9 cellular contexts compared by ENCODE assay signal in the genomic region with DNA sequence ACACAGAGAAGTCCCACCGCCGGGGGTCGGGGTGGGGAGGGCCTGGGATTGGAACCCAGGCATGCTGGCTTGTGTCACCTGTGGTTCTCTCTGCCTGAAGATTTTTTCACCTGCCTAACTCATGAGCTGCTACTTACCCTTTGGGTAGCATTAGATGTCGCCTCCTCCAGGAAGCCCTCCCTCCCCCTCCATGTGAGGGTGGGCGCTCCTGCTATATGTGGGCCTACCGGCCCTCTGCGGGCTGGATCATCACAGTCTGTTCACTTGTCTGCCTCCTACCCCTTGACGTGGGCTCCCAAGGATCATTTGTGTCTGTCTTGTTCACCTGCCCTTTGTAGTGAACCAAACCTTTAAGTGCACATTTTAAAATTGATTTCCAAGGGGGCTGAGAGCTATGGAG.
DNase-seq lines count a peak whose midpoint lies in the region; ATAC-seq and TF ChIP-seq lines count a peak whose summit lies in the region.
"Had no signal": no experiment of that assay in that cellular context is flagged by ENCODE, and none has a peak within 500 bp of the region (broad histone marks: within the 10 kb centered on the region; RNA-seq: fewer than 3 reads in every experiment).

No MANE protein-coding gene starts in this region.

- WGBS in GM23248 (ENCODE audit: low coverage in 1 of 2, low lambda C conversion rate in 2 of 2, missing lambda C conversion rate in 2 of 2), 2 experiments: 40 to 65% methylated on average over 4 to 8 of the region's 8 CpGs

- H3K27ac ChIP-seq in GM23248: no peak overlapping the region
- H3K27ac ChIP-seq in OCI-LY7 (ENCODE audit: low read depth, low read length, poor library complexity, severe bottlenecking): no peak overlapping the region
- H3K27ac ChIP-seq in dorsolateral prefrontal cortex: peak overlapping the region in 3 of 59 donors; percentile 82 to 89 (median 85)
- H3K27ac ChIP-seq: epithelial cell of prostate had no signal

- H3K9me3 ChIP-seq in GM23248 (ENCODE audit: low read depth): no peaks in the 10 kb centered on the region
- no peaks in the 10 kb centered on the region for H3K9me3 ChIP-seq in OCI-LY7 (ENCODE audit: low read length)
- no peaks in the 10 kb centered on the region for H3K9me3 ChIP-seq in neuron (ENCODE audit: low read length)

- peaks cover 7% of the 10 kb centered on the region for H3F3A ChIP-seq in GM23248 (ENCODE audit: insufficient read depth)

- ATAC-seq in HG03521 (IDR thresholded peaks at IDR 0.05; ENCODE audit: unreplicated experiment): no peak

- H3K9me2 ChIP-seq in GM23248 (ENCODE audit: insufficient read depth) (no peaks in the 10 kb centered on the region), OCI-LY7 (ENCODE audit: insufficient read depth, low read length) (no peaks in the 10 kb centered on the region)

- TF ChIP-seq CTCF in OCI-LY7 (conservative IDR thresholded peaks at IDR 0.05; ENCODE audit: low read length) (no peak), dorsolateral prefrontal cortex (IDR thresholded peaks at IDR 0.05 in 54 of 56, conservative IDR thresholded peaks at IDR 0.05 in 2 of 56; ENCODE audit: low read depth in 1 of 56, partially characterized antibody in 56 of 56) (no peak)

- peak overlapping the region; percentile 90; the same call in 1 of the 2 replicates for H2AFZ ChIP-seq in GM23248
- H2AFZ ChIP-seq in OCI-LY7 (ENCODE audit: low read length): peak overlapping the region; percentile 50; the same call in 1 of the 2 replicates
- peak overlapping the region; percentile 89 for H2AFZ ChIP-seq in neuron (ENCODE audit: low read depth, low read length)

- H3K27me3 ChIP-seq in GM23248 (replicated peaks; ENCODE audit: insufficient read depth): no peaks in the 10 kb centered on the region
- H3K27me3 ChIP-seq in dorsolateral prefrontal cortex: no peaks in the 10 kb centered on the region
- H3K27me3 ChIP-seq in neuron (ENCODE audit: insufficient read depth, low read length): peaks cover 9% of the 10 kb centered on the region

- H3K79me2 ChIP-seq in GM23248 (ENCODE audit: insufficient read depth): no peaks in the 10 kb centered on the region
- H3K79me2 ChIP-seq in OCI-LY7 (ENCODE audit: insufficient read depth, low read depth, low read length): no peaks in the 10 kb centered on the region

- no TSS peak for BruUV-seq in OCI-LY7 (replicated peaks; lab: Mats Ljungman, UMichigan)

- POLR2A ChIA-PET in OCI-LY7 (lab: Charles Lee): no interaction called here

- peak overlapping the region; percentile 74; the same call in 1 of the 2 replicates for H3K4me3 ChIP-seq in GM23248
- peak overlapping the region; percentile 61 for H3K4me3 ChIP-seq in OCI-LY7 (ENCODE audit: low read depth, low read length, poor library complexity, severe bottlenecking)
- peak overlapping the region in 52 of 59 donors; percentile 50 to 93 (median 76) for H3K4me3 ChIP-seq in dorsolateral prefrontal cortex
- H3K4me3 ChIP-seq in neuron (ENCODE audit: low read length): peak overlapping the region; percentile 49

- H3K36me3 ChIP-seq in GM23248 (ENCODE audit: low read depth): no peaks in the 10 kb centered on the region
- H3K36me3 ChIP-seq in OCI-LY7 (ENCODE audit: insufficient read depth, low read length): no peaks in the 10 kb centered on the region
- no peaks in the 10 kb centered on the region for H3K36me3 ChIP-seq in neuron (ENCODE audit: insufficient read depth, low read length)

- intact Hi-C loops in OCI-LY7 (cut with micrococcal nuclease; ENCODE audit: unreplicated experiment): loop anchor here (1.0 to 2.0 kb wide), 5 partner anchors 35 to 236 kb away; no protein-coding TSS in a partner anchor
- intact Hi-C loops in dorsolateral prefrontal cortex (cut with DNase I): loop anchor here (2.0 to 5.0 kb wide), 4 partner anchors 33 to 380 kb away; partner anchors contain the start of gene MGAT5B (in 1 of the 2)

- no peak for DNase-seq in GM23248
- no peak for DNase-seq in OCI-LY7 (ENCODE audit: low spot score)
- no peak for DNase-seq in dorsolateral prefrontal cortex
- no peak for DNase-seq in NCI-H510A treated with DMSO at 0.1 percent for 48 hours (lab: John Stamatoyannopoulos, UW)
- no peak for DNase-seq in mucosa of gallbladder (ENCODE audit: low spot score)
- no peak for DNase-seq in NCI-H1092 treated with DMSO at 0.1 percent for 48 hours (lab: John Stamatoyannopoulos, UW)

- no peaks in the 10 kb centered on the region for H4K20me1 ChIP-seq in GM23248 (ENCODE audit: insufficient read depth)
- H4K20me1 ChIP-seq in OCI-LY7 (ENCODE audit: insufficient read depth, low read length): no peaks in the 10 kb centered on the region

- H3K9ac ChIP-seq in GM23248: no peak overlapping the region; the same call in 1 of the 2 replicates

- peaks cover 10% of the 10 kb centered on the region for H3K4me1 ChIP-seq in GM23248 (ENCODE audit: insufficient read depth)
- H3K4me1 ChIP-seq in OCI-LY7 (ENCODE audit: insufficient read depth, low read length, poor library complexity, severe bottlenecking): peaks cover 14% of the 10 kb centered on the region
- peaks cover 3% of the 10 kb centered on the region for H3K4me1 ChIP-seq in neuron (ENCODE audit: insufficient read depth, low read length)

- CTCF ChIA-PET in OCI-LY7 (lab: Charles Lee; ENCODE audit: unreplicated experiment): no interaction called here

- in situ Hi-C loops in GM23248 (cut with MboI): no loop called here

- H3K4me2 ChIP-seq in GM23248 (ENCODE audit: unreplicated experiment) (peak overlapping the region; percentile 82), OCI-LY7 (ENCODE audit: low read length) (peak overlapping the region; percentile 76)
